In genomic region chr12:55619352-55620138, GRCh38 we compare ENCODE assay signal across 8 cellular contexts. TPM values are rescaled to one million over a fixed set of nuclear protein-coding genes. Genes with fewer than 3 reads are reported as not detected.
A peak's percentile ranks its signal among the peaks of the same experiment; 100 is the strongest.
DNase-seq lines count a peak whose midpoint lies in the region; ATAC-seq, FAIRE-seq and TF ChIP-seq lines count a peak whose summit lies in the region.

No MANE protein-coding gene starts in this region.

- TF ChIP-seq EP300 in GM12878 (IDR thresholded peaks at IDR 0.05; ENCODE audit: borderline replicate concordance in 1 of 2, control insufficient read depth in 1 of 2, low read depth in 2 of 2, low read length in 2 of 2): no peak

- RAD21 ChIA-PET in GM12878 (lab: Charles Lee; ENCODE audit: unreplicated experiment): interaction anchor here (1.5 to 3.3 kb wide), 3 partner anchors 11 to 431 kb away, joined by 3 to 21 read pairs (median 5); no protein-coding TSS in a partner anchor

- intact Hi-C loops in GM12878 (cut with micrococcal nuclease; ENCODE audit: unreplicated experiment): loop anchor here (1.0 to 10.0 kb wide), 2 partner anchors 430 to 625 kb away; no protein-coding TSS in a partner anchor

- DNase-seq in AG04450 (ENCODE audit: low read depth, low spot score) (peak; percentile 84), M059J (ENCODE audit: low read depth) (peak; percentile 89), Peyer's patch (peak in 1 of 3 donors; percentile 55), GM12878 (ENCODE audit: low read depth, low spot score) (peak; percentile 74), iPS DF 19.7 (ENCODE audit: low read depth, low spot score) (peak; percentile 79), smooth muscle cell (lab: John Stamatoyannopoulos, UW; ENCODE audit: unreplicated experiment) (no peak)

- H2AFZ ChIP-seq in GM12878 (ENCODE audit: control insufficient read depth, low read depth, low read length): peak overlapping the region; percentile 16; the same call in 1 of the 2 replicates
- peak overlapping the region; percentile 24 for H2AFZ ChIP-seq in smooth muscle cell (ENCODE audit: low read depth)

- peak; percentile 89 for TF ChIP-seq RAD21 in GM12878 (IDR thresholded peaks at IDR 0.05; ENCODE audit: insufficient read depth, low read depth, low read length)

- no peak for TF ChIP-seq POLR2A in Peyer's patch (IDR thresholded peaks at IDR 0.05)
- TF ChIP-seq POLR2A in GM12878 (IDR thresholded peaks at IDR 0.05; ENCODE audit: low read depth, low read length): no peak

- POLR2A ChIA-PET in AG04450 (lab: Yijun Ruan, JAX): no interaction called here
- POLR2A ChIA-PET in GM12878 (lab: Charles Lee): no interaction called here

- H3K9ac ChIP-seq in GM12878 (ENCODE audit: control insufficient read depth, insufficient read depth, low read length) (no peak overlapping the region), smooth muscle cell (ENCODE audit: low read depth) (no peak overlapping the region)

- H3K4me1 ChIP-seq in Peyer's patch: no peaks in the 10 kb centered on the region
- H3K4me1 ChIP-seq in GM12878 (ENCODE audit: control insufficient read depth, insufficient read depth, low read length): no peaks in the 10 kb centered on the region
- H3K4me1 ChIP-seq in smooth muscle cell (ENCODE audit: low read depth): no peaks in the 10 kb centered on the region

- peak; percentile 96 for FAIRE-seq in GM12878 (lab: Jason Lieb, UNC)

- peak; percentile 79 for ATAC-seq in HG02571 (IDR thresholded peaks at IDR 0.05; ENCODE audit: unreplicated experiment)
- ATAC-seq in GM12878: peak; percentile 85

- no peaks in the 10 kb centered on the region for H3F3A ChIP-seq in smooth muscle cell (ENCODE audit: low read depth)

- TF ChIP-seq CTCF in AG04450 (IDR thresholded peaks at IDR 0.05; ENCODE audit: low read depth, low read length) (peak; percentile 79), GM12873 (IDR thresholded peaks at IDR 0.05; ENCODE audit: insufficient read depth, low read depth, low read length, missing control alignments) (peak; percentile 70), Peyer's patch (IDR thresholded peaks at IDR 0.05) (peak; percentile 51 to 93 (median 88)), GM12878 (IDR thresholded peaks at IDR 0.05 in 2 of 3, conservative IDR thresholded peaks at IDR 0.05 in 1 of 3; ENCODE audit: control insufficient read depth in 2 of 3, extremely low read depth in 1 of 3, insufficient read depth in 1 of 3, low read depth in 3 of 3, low read length in 3 of 3) (peak; percentile 62 to 88 (median 85)), smooth muscle cell (IDR thresholded peaks at IDR 0.05; ENCODE audit: borderline replicate concordance, insufficient read depth, poor library complexity, severe bottlenecking) (peak; percentile 94)

- no peak overlapping the region for H3K4me3 ChIP-seq in AG04450 (ENCODE audit: low read depth, low read length)
- no peak overlapping the region for H3K4me3 ChIP-seq in Peyer's patch
- H3K4me3 ChIP-seq in GM12878: no peak overlapping the region
- no peak overlapping the region for H3K4me3 ChIP-seq in smooth muscle cell

- BruUV-seq in GM12878 (replicated peaks; lab: Mats Ljungman, UMichigan): no TSS peak

- CTCF ChIA-PET in AG04450 (lab: Charles Lee) (interaction anchor here (0.6 to 5.0 kb wide), 19 partner anchors 8 to 835 kb away, joined by 3 to 56 read pairs (median 4); partner anchors contain the start of gene RDH5), GM12878 (lab: Yijun Ruan, JAX) (interaction anchor here (0.6 to 5.9 kb wide), 17 partner anchors 8 to 791 kb away, joined by 3 to 60 read pairs (median 3); partner anchors contain the start of gene OR6C70)

- in situ Hi-C loops in GM12878 (cut with MboI): no loop called here

- H3K36me3 ChIP-seq in Peyer's patch: no peaks in the 10 kb centered on the region
- H3K36me3 ChIP-seq in GM12878 (ENCODE audit: control insufficient read depth in 2 of 2, insufficient read depth in 2 of 2, low read length in 1 of 2): no peaks in the 10 kb centered on the region
- no peaks in the 10 kb centered on the region for H3K36me3 ChIP-seq in smooth muscle cell (ENCODE audit: low read depth)

- no peaks in the 10 kb centered on the region for H3K79me2 ChIP-seq in GM12878 (ENCODE audit: control insufficient read depth, insufficient read depth, low read length)
- no peaks in the 10 kb centered on the region for H3K79me2 ChIP-seq in smooth muscle cell (ENCODE audit: low read depth)

- H3K9me3 ChIP-seq in AG04450 (ENCODE audit: control insufficient read depth, insufficient read depth, low read length) (peaks cover 4% of the 10 kb centered on the region), Peyer's patch (peaks cover 0 to 9% (median 0%) of the 10 kb centered on the region in 4 donors), GM12878 (replicated peaks; ENCODE audit: control insufficient read depth, insufficient read depth, low read length) (no peaks in the 10 kb centered on the region; the same call in 2 of the 3 replicates), smooth muscle cell (replicated peaks; ENCODE audit: low read depth) (no peaks in the 10 kb centered on the region)

- H3K27me3 ChIP-seq in AG04450 (ENCODE audit: control insufficient read depth, insufficient read depth, low read length) (peaks cover 17% of the 10 kb centered on the region), Peyer's patch (no peaks in the 10 kb centered on the region), GM12878 (replicated peaks in 1 of 2; ENCODE audit: control insufficient read depth in 2 of 2, insufficient read depth in 2 of 2, low read length in 1 of 2) (no peaks in the 10 kb centered on the region), smooth muscle cell (ENCODE audit: low read depth) (no peaks in the 10 kb centered on the region)

- 3% methylated on average over 6 of the region's 6 CpGs for WGBS in GM12878 (ENCODE audit: insufficient coverage, insufficient replicate concordance, low lambda C conversion rate, missing lambda C conversion rate)
- WGBS in smooth muscle cell (ENCODE audit: low lambda C conversion rate): 7% methylated on average over 6 of the region's 6 CpGs

- no peak overlapping the region for H3K27ac ChIP-seq in AG04450 (ENCODE audit: low read depth, low read length)
- no peak overlapping the region for H3K27ac ChIP-seq in Peyer's patch
- no peak overlapping the region for H3K27ac ChIP-seq in GM12878 (ENCODE audit: control insufficient read depth, insufficient read depth)
- H3K27ac ChIP-seq in smooth muscle cell (ENCODE audit: low read depth): no peak overlapping the region

- SMC1A ChIA-PET in GM12878 (lab: Charles Lee; ENCODE audit: uncharacterized antibody, unreplicated experiment): interaction anchor here (0.8 to 1.7 kb wide), 4 partner anchors 427 to 477 kb away, joined by 3 to 5 read pairs (median 4); no protein-coding TSS in a partner anchor

- H4K20me1 ChIP-seq in GM12878 (ENCODE audit: control insufficient read depth, insufficient read depth) (no peaks in the 10 kb centered on the region), smooth muscle cell (ENCODE audit: low read depth) (no peaks in the 10 kb centered on the region)

- H3K4me2 ChIP-seq in GM12878 (ENCODE audit: control insufficient read depth, insufficient read depth): no peak overlapping the region
- H3K4me2 ChIP-seq in smooth muscle cell: no peak overlapping the region

TF ChIP-seq in GM12878, 131 proteins besides CTCF, POLR2A, EP300 and RAD21 (continues in another document):
- TF ChIP-seq IKZF2 (IDR thresholded peaks at IDR 0.05): no peak
- TF ChIP-seq POU2F2 (IDR thresholded peaks at IDR 0.05; ENCODE audit: borderline replicate concordance, low read depth, low read length): peak; percentile 35; the same call in 1 of the 3 replicates

RNA-seq across cellular contexts. Expression of gene OR10P1, which starts 17.1 kb away (rescaled TPM):
- polyA plus RNA-seq in AG04450 (2011; rRNA removed) (not detected in 2 replicates), GM12878 (2011; rRNA removed) (not detected in 2 replicates), GM12878 (2014; fragmentation: Illumina TruSeq; extraction: Trizol) (not detected in 2 replicates), GM12878 (2014; fragmentation: Nextera tagmentation; extraction: Ambion mirVana) (not detected), GM12878 (2014; rRNA removed) (not detected in 2 replicates), GM12878 (2016; fragmentation: Nextera tagmentation; extraction: Ambion mirVana) (not detected), smooth muscle cell (not detected in 2 replicates)
- not detected in 2 replicates for polyA minus RNA-seq in AG04450 (2011; rRNA and poly(A)+ RNA removed)
- total RNA-seq in M059J (2014; rRNA removed; shearing (Covaris generic)): not detected in 2 replicates
- total RNA-seq in Peyer's patch (not detected), GM12878 (2014; rRNA removed) (not detected in 2 replicates), GM12878 (2014; rRNA removed; fragmentation: Illumina TruSeq; extraction: Trizol) (not detected in 2 replicates), GM12878 (2021) (not detected in 2 replicates), smooth muscle cell (not detected in 2 replicates)
- not detected in 2 replicates for total RNA-seq in GM12878 (2013; cell fraction: nucleolus; rRNA removed)
- not detected for polyA plus RNA-seq in GM12878 (2011; ENCODE audit: low read depth)
- polyA plus RNA-seq in GM12878 (2011; cell fraction: cytosol; rRNA removed): not detected in 2 replicates
- polyA plus RNA-seq in GM12878 (2011; cell fraction: nucleus; rRNA removed): not detected in 2 replicates
- not detected in 2 replicates for polyA plus RNA-seq in GM12878 (2012)
- not detected in 2 replicates for polyA minus RNA-seq in GM12878 (2011; rRNA and poly(A)+ RNA removed)
- not detected in 2 replicates for polyA minus RNA-seq in GM12878 (2011; cell fraction: cytosol; rRNA and poly(A)+ RNA removed)
- not detected in 2 replicates for polyA minus RNA-seq in GM12878 (2011; cell fraction: nucleus; rRNA and poly(A)+ RNA removed)

RNA-seq across cellular contexts. Expression of gene OR2AP1, which starts 47.3 kb away (rescaled TPM):
- polyA plus RNA-seq in AG04450 (2011; rRNA removed) (not detected in 2 replicates), GM12878 (2011; rRNA removed) (not detected in 2 replicates), GM12878 (2014; fragmentation: Illumina TruSeq; extraction: Trizol) (not detected in 2 replicates), GM12878 (2014; fragmentation: Nextera tagmentation; extraction: Ambion mirVana) (not detected), GM12878 (2014; rRNA removed) (not detected in 2 replicates), GM12878 (2016; fragmentation: Nextera tagmentation; extraction: Ambion mirVana) (not detected), smooth muscle cell (not detected in 2 replicates)
- polyA minus RNA-seq in AG04450 (2011; rRNA and poly(A)+ RNA removed): not detected in 2 replicates
- not detected in 2 replicates for total RNA-seq in M059J (2014; rRNA removed; shearing (Covaris generic))
- total RNA-seq in Peyer's patch (not detected), GM12878 (2014; rRNA removed) (not detected in 2 replicates), GM12878 (2014; rRNA removed; fragmentation: Illumina TruSeq; extraction: Trizol) (not detected in 2 replicates), GM12878 (2021) (not detected in 2 replicates), smooth muscle cell (not detected in 2 replicates)
- total RNA-seq in GM12878 (2013; cell fraction: nucleolus; rRNA removed): not detected in 2 replicates
- not detected for polyA plus RNA-seq in GM12878 (2011; ENCODE audit: low read depth)
- polyA plus RNA-seq in GM12878 (2011; cell fraction: cytosol; rRNA removed): not detected in 2 replicates
- not detected in 2 replicates for polyA plus RNA-seq in GM12878 (2011; cell fraction: nucleus; rRNA removed)
- polyA plus RNA-seq in GM12878 (2012): not detected in 2 replicates
- not detected in 2 replicates for polyA minus RNA-seq in GM12878 (2011; rRNA and poly(A)+ RNA removed)
- not detected in 2 replicates for polyA minus RNA-seq in GM12878 (2011; cell fraction: cytosol; rRNA and poly(A)+ RNA removed)
- polyA minus RNA-seq in GM12878 (2011; cell fraction: nucleus; rRNA and poly(A)+ RNA removed): not detected in 2 replicates
